Comparison of ENCODE assay signal across 15 cellular contexts in the genomic region with DNA sequence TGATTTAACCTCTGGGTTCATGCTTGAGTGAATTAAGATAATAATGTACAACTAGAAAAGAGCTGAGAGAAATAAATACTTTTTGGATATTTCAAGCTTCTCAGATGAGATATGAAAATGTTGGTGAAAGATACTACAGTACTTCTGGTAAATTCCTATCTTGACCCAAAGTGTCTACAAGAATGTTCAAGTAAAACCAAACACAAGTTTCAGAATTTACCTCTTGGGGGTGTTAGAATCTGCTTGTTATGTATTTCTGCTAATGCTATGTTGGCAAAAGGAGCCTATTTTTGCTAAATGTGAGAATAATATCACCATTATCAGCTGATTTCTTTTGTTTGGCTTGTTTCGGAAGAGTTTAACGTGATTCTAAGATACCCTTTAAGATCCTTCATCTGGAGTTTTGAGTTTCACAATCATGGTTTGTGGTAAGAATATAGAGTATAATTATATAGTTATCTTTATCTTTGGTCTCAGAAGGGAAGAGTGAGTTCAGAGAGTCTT.
A peak's percentile ranks its signal among the peaks of the same experiment; 100 is the strongest.
DNase-seq lines count a peak whose midpoint lies in the region; FAIRE-seq and TF ChIP-seq lines count a peak whose summit lies in the region.
"Had no signal": no experiment of that assay in that cellular context is flagged by ENCODE, and none has a peak within 500 bp of the region (broad histone marks: within the 10 kb centered on the region; RNA-seq: fewer than 3 reads in every experiment).

No MANE protein-coding gene starts in this region.

- no peaks in the 10 kb centered on the region for H4K20me1 ChIP-seq in MM.1S (ENCODE audit: insufficient read depth, low read length)
- H4K20me1 ChIP-seq: BLaER1 treated with 17β-estradiol and CSF1 and Interleukin-3, amounts not matched to agents 10 nM and 100 nM had no signal

- H3K27me3 ChIP-seq in MM.1S (replicated peaks; ENCODE audit: insufficient read depth, low read length) (no peaks in the 10 kb centered on the region), small intestine (ENCODE audit: control insufficient read depth in 2 of 2, insufficient read depth in 2 of 2, low read length in 2 of 2) (no peaks in the 10 kb centered on the region), sigmoid colon (no peaks in the 10 kb centered on the region)
- H3K27me3 ChIP-seq: BLaER1 treated with 17β-estradiol and CSF1 and Interleukin-3, amounts not matched to agents 10 nM and 100 nM had no signal

- peaks cover 23% of the 10 kb centered on the region for H3F3A ChIP-seq in MM.1S (ENCODE audit: insufficient read depth, low read length)

- H3K36me3 ChIP-seq in HEK293 (ENCODE audit: control insufficient read depth in 2 of 2, insufficient read depth in 1 of 2, low read length in 2 of 2) (no peaks in the 10 kb centered on the region), MM.1S (replicated peaks; ENCODE audit: insufficient read depth, low read length) (no peaks in the 10 kb centered on the region), small intestine (ENCODE audit: control insufficient read depth in 2 of 2, insufficient read depth in 2 of 2, low read length in 2 of 2) (no peaks in the 10 kb centered on the region), sigmoid colon (no peaks in the 10 kb centered on the region)
- H3K36me3 ChIP-seq: BLaER1 treated with 17β-estradiol and CSF1 and Interleukin-3, amounts not matched to agents 10 nM and 100 nM had no signal

- POLR2A ChIA-PET in HEK293 (lab: Yijun Ruan, JAX), result interaction anchor here (1.2 kb wide), 1 partner anchor 388 kb away, joined by 4 read pairs; a partner anchor contains a TSS

- H3K4me1 ChIP-seq in HEK293 (ENCODE audit: control insufficient read depth, insufficient read depth, low read length), result peaks cover 21% of the 10 kb centered on the region
- H3K4me1 ChIP-seq in MM.1S (ENCODE audit: low read length), result peaks cover 24% of the 10 kb centered on the region
- H3K4me1 ChIP-seq in small intestine (ENCODE audit: control insufficient read depth in 2 of 2, insufficient read depth in 1 of 2, low read depth in 1 of 2, low read length in 1 of 2), result peaks cover 5 to 8% of the 10 kb centered on the region in 2 donors
- peaks cover 0 to 17% (median 10%) of the 10 kb centered on the region in 4 donors for H3K4me1 ChIP-seq in sigmoid colon

- intact Hi-C loops in sigmoid colon (cut with DNase I), result no loop called here

- no peaks in the 10 kb centered on the region for H3K9me2 ChIP-seq in MM.1S (replicated peaks; ENCODE audit: insufficient read depth, low read length)

- no peak overlapping the region for H2AFZ ChIP-seq in MM.1S (ENCODE audit: low read length)
- H2AFZ ChIP-seq: GM23248 had no signal

- no peak overlapping the region for H3K9ac ChIP-seq in MM.1S (ENCODE audit: low read length)
- H3K9ac ChIP-seq: BLaER1 treated with 17β-estradiol and CSF1 and Interleukin-3, amounts not matched to agents 10 nM and 100 nM; GM23248 had no signal

- TF ChIP-seq CTCF in HEK293 (tag by site-specific recombination; IDR thresholded peaks at IDR 0.05) (no peak), MM.1S (IDR thresholded peaks at IDR 0.05; ENCODE audit: low read length) (peak; percentile 24), choroid plexus epithelial cell (conservative IDR thresholded peaks at IDR 0.05; ENCODE audit: low read depth, low read length) (no peak), sigmoid colon (IDR thresholded peaks at IDR 0.05) (no peak)

- no peaks in the 10 kb centered on the region for H3K79me2 ChIP-seq in MM.1S (ENCODE audit: low read length)

- FAIRE-seq in small intestine (lab: Jason Lieb, UNC), result peak; percentile 41
- FAIRE-seq: GM19239, H54 had no signal

- no peak for TF ChIP-seq POLR2A in sigmoid colon (IDR thresholded peaks at IDR 0.05)

- TF ChIP-seq EP300 in sigmoid colon (IDR thresholded peaks at IDR 0.05), result no peak

- peak; percentile 93 for DNase-seq in MM.1S
- peak; percentile 50 for DNase-seq in choroid plexus epithelial cell (ENCODE audit: low read depth)
- no peak for DNase-seq in small intestine
- no peak for DNase-seq in sigmoid colon
- DNase-seq in activated CD4-positive, alpha-beta T cell treated with anti-CD3 and anti-CD28 coated beads for 1 hour, result no peak
- no peak for DNase-seq in NCI-H1436 (lab: John Stamatoyannopoulos, UW)
- DNase-seq: ACHN; CD4-positive, CD25-positive, alpha-beta regulatory T cell; GF-D8; GM23248; IMR-90 had no signal

- WGBS in small intestine, 3 donors, result 70 to 74% (median 72%) methylated on average over 2 of the region's 2 CpGs
- 86 to 88% methylated on average over 2 of the region's 2 CpGs for WGBS in sigmoid colon, 2 donors

- H3K4me3 ChIP-seq in HEK293 (ENCODE audit: low read depth, low read length), result no peak overlapping the region
- H3K4me3 ChIP-seq in MM.1S (ENCODE audit: low read length), result no peak overlapping the region
- H3K4me3 ChIP-seq in choroid plexus epithelial cell (ENCODE audit: low read depth, low read length), result no peak overlapping the region
- H3K4me3 ChIP-seq in small intestine (ENCODE audit: low read depth in 1 of 2, low read length in 2 of 2), result no peak overlapping the region
- no peak overlapping the region for H3K4me3 ChIP-seq in sigmoid colon
- H3K4me3 ChIP-seq: BLaER1 treated with 17β-estradiol and CSF1 and Interleukin-3, amounts not matched to agents 10 nM and 100 nM; GM23248 had no signal

- peak overlapping the region; percentile 42; the same call in 1 of the 2 replicates for H3K4me2 ChIP-seq in MM.1S (ENCODE audit: low read depth, low read length)
- H3K4me2 ChIP-seq: BLaER1 treated with 17β-estradiol and CSF1 and Interleukin-3, amounts not matched to agents 10 nM and 100 nM had no signal

- CTCF ChIA-PET in HEK293 (lab: Yijun Ruan, JAX), result interaction anchor here (0.6 to 1.0 kb wide), 2 partner anchors 10 to 237 kb away, joined by 3 to 5 read pairs; no protein-coding TSS in a partner anchor

- peak overlapping the region; percentile 78; the same call in 1 of the 2 replicates for H3K27ac ChIP-seq in HEK293 (ENCODE audit: extremely low read depth, low read depth, low read length)
- peak overlapping the region; percentile 55; the same call in 1 of the 2 replicates for H3K27ac ChIP-seq in MM.1S (ENCODE audit: low read length)
- H3K27ac ChIP-seq in small intestine (ENCODE audit: low read depth in 1 of 2, low read length in 1 of 2), result peak overlapping the region in 1 of 2 donors; percentile 32
- H3K27ac ChIP-seq in sigmoid colon, result no peak overlapping the region
- H3K27ac ChIP-seq: BLaER1 treated with 17β-estradiol and CSF1 and Interleukin-3, amounts not matched to agents 10 nM and 100 nM; GM23248 had no signal

- H3K9me3 ChIP-seq in HEK293 (ENCODE audit: control insufficient read depth, insufficient read depth, low read depth, low read length) (no peaks in the 10 kb centered on the region), MM.1S (replicated peaks; ENCODE audit: insufficient read depth, low read length) (no peaks in the 10 kb centered on the region), small intestine (ENCODE audit: control insufficient read depth, low read depth) (no peaks in the 10 kb centered on the region), sigmoid colon (no peaks in the 10 kb centered on the region)
- H3K9me3 ChIP-seq: BLaER1 treated with 17β-estradiol and CSF1 and Interleukin-3, amounts not matched to agents 10 nM and 100 nM had no signal

TF ChIP-seq in HEK293, 187 proteins besides CTCF, POLR2A, EP300 and RAD21:
- TF ChIP-seq ZNF391 (tag by site-specific recombination; IDR thresholded peaks at IDR 0.05; ENCODE audit: borderline replicate concordance, low read depth), result no peak
- no peak for TF ChIP-seq ZXDB (tag by site-specific recombination; IDR thresholded peaks at IDR 0.05)
- TF ChIP-seq, protein P1, sequence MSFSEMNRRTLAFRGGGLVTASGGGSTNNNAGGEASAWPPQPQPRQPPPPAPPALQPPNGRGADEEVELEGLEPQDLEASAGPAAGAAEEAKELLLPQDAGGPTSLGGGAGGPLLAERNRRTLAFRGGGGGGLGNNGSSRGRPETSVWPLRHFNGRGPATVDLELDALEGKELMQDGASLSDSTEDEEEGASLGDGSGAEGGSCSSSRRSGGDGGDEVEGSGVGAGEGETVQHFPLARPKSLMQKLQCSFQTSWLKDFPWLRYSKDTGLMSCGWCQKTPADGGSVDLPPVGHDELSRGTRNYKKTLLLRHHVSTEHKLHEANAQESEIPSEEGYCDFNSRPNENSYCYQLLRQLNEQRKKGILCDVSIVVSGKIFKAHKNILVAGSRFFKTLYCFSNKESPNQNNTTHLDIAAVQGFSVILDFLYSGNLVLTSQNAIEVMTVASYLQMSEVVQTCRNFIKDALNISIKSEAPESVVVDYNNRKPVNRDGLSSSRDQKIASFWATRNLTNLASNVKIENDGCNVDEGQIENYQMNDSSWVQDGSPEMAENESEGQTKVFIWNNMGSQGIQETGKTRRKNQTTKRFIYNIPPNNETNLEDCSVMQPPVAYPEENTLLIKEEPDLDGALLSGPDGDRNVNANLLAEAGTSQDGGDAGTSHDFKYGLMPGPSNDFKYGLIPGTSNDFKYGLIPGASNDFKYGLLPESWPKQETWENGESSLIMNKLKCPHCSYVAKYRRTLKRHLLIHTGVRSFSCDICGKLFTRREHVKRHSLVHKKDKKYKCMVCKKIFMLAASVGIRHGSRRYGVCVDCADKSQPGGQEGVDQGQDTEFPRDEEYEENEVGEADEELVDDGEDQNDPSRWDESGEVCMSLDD (tag by site-specific recombination; IDR thresholded peaks at IDR 0.05), result no peak
- no peak for TF ChIP-seq ZNF174 (tag by site-specific recombination; IDR thresholded peaks at IDR 0.05)
- TF ChIP-seq, protein P2, sequence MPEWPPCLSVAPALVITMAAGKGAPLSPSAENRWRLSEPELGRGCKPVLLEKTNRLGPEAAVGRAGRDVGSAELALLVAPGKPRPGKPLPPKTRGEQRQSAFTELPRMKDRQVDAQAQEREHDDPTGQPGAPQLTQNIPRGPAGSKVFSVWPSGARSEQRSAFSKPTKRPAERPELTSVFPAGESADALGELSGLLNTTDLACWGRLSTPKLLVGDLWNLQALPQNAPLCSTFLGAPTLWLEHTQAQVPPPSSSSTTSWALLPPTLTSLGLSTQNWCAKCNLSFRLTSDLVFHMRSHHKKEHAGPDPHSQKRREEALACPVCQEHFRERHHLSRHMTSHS (tag by site-specific recombination; IDR thresholded peaks at IDR 0.05), result no peak
- no peak for TF ChIP-seq ZNF155 (tag by site-specific recombination; IDR thresholded peaks at IDR 0.05)
- TF ChIP-seq ZNF670 (tag by site-specific recombination; IDR thresholded peaks at IDR 0.05; ENCODE audit: low read depth), result no peak
- no peak for TF ChIP-seq MZF1 (tag by site-specific recombination; IDR thresholded peaks at IDR 0.05; ENCODE audit: borderline replicate concordance)
- no peak for TF ChIP-seq MEIS1 (CRISPR knock-in tag; IDR thresholded peaks at IDR 0.05; ENCODE audit: borderline replicate concordance)
- TF ChIP-seq ZNF426 (tag by site-specific recombination; IDR thresholded peaks at IDR 0.05), result no peak
- no peak for TF ChIP-seq ZNF266 (tag by site-specific recombination; IDR thresholded peaks at IDR 0.05; ENCODE audit: low read depth)
- TF ChIP-seq SP2 (tag by site-specific recombination; IDR thresholded peaks at IDR 0.05), result no peak
- TF ChIP-seq ZNF514 (tag by site-specific recombination; IDR thresholded peaks at IDR 0.05), result no peak

Comparison
In these comparisons a context has a peak if more than half of its experiments do, and no peak if none do; other contexts are left out.
1. H3K27ac ChIP-seq: peak in HEK293 (single experiment) and MM.1S (single experiment); none in sigmoid colon (0 of 4).
2. DNase-seq: peak in MM.1S (single experiment) and choroid plexus epithelial cell (single experiment); none in small intestine (single experiment), sigmoid colon (single experiment), activated CD4-positive, alpha-beta T cell treated with anti-CD3 and anti-CD28 coated beads for 1 hour (single experiment) and NCI-H1436 (single experiment).